1 cellular context compared by ENCODE assay signal in genomic region chr12:68675098-68675842, GRCh38.
TF ChIP-seq lines count a peak whose summit lies in the region.

No MANE protein-coding gene starts in this region.

TF ChIP-seq in K562, 482 proteins besides CTCF, POLR2A, EP300 and RAD21 (continued from another document):
- no peak for TF ChIP-seq ZNF407 (IDR thresholded peaks at IDR 0.05; ENCODE audit: low read depth)
